In genomic region chr14:75461303-75461702, GRCh38 we compare ENCODE assay signal across 19 cellular contexts. TPM values are rescaled to one million over a fixed set of nuclear protein-coding genes. Genes with fewer than 3 reads are reported as not detected.
"Had no signal": no experiment of that assay in that cellular context is flagged by ENCODE, and none has a peak within 500 bp of the region (broad histone marks: within the 10 kb centered on the region; RNA-seq: fewer than 3 reads in every experiment).

No MANE protein-coding gene starts in this region.

- H3K27ac Mint-ChIP-seq: activated CD4-positive, alpha-beta T cell treated with anti-CD3 and anti-CD28 coated beads, Interleukin-2, amount 10 ng/mL, durations not matched to agents 7 days and 5 days; activated naive CD8-positive, alpha-beta T cell treated with anti-CD3 and anti-CD28 coated beads for 36 hours; naive thymus-derived CD4-positive, alpha-beta T cell; stimulated activated naive B cell treated with anti-CD40 and anti-IgM and Interleukin-4, amounts not matched to agents 10 μg/mL and 1 μg/mL and 100 μg/mL, for 72 hours; type B pancreatic cell had no signal

- H3K27me3 ChIP-seq: right lobe of liver, vagina had no signal

- H3K4me2 ChIP-seq: smooth muscle cell had no signal

- H3K4me3 Mint-ChIP-seq: activated CD4-positive, alpha-beta T cell treated with anti-CD3 and anti-CD28 coated beads, Interleukin-2, amount 10 ng/mL, durations not matched to agents 7 days and 5 days; activated naive CD8-positive, alpha-beta T cell treated with anti-CD3 and anti-CD28 coated beads for 36 hours; naive thymus-derived CD4-positive, alpha-beta T cell; stimulated activated naive B cell treated with anti-CD40 and anti-IgM and Interleukin-4, amounts not matched to agents 10 μg/mL and 1 μg/mL and 100 μg/mL, for 72 hours; type B pancreatic cell had no signal

- H3K36me3 Mint-ChIP-seq: activated naive CD8-positive, alpha-beta T cell treated with anti-CD3 and anti-CD28 coated beads for 36 hours; naive thymus-derived CD4-positive, alpha-beta T cell had no signal

- H3K27me3 Mint-ChIP-seq: activated CD4-positive, alpha-beta T cell treated with anti-CD3 and anti-CD28 coated beads, Interleukin-2, amount 10 ng/mL, durations not matched to agents 7 days and 5 days; activated naive CD8-positive, alpha-beta T cell treated with anti-CD3 and anti-CD28 coated beads for 36 hours; naive thymus-derived CD4-positive, alpha-beta T cell; stimulated activated naive B cell treated with anti-CD40 and anti-IgM and Interleukin-4, amounts not matched to agents 10 μg/mL and 1 μg/mL and 100 μg/mL, for 72 hours; type B pancreatic cell had no signal

- DNase-seq: activated CD4-positive, alpha-beta T cell treated with anti-CD3 and anti-CD28 coated beads, Interleukin-2, amount 10 ng/mL, durations not matched to agents 7 days and 5 days; activated CD4-positive, CD25-positive, alpha-beta regulatory T cell treated with anti-CD3 and anti-CD28 coated beads, Interleukin-2, amount 50 U/mL, for 72 hours; activated naive CD4-positive, alpha-beta T cell; activated naive CD8-positive, alpha-beta T cell treated with anti-CD3 and anti-CD28 coated beads for 36 hours; activated T-cell treated with anti-CD3 and anti-CD28 coated beads, Interleukin-2, amount 50 U/mL, for 1 hour; effector CD4-positive, alpha-beta T cell; erythroblast; foreskin fibroblast; left ventricle myocardium inferior; naive thymus-derived CD4-positive, alpha-beta T cell; occipital lobe; right lobe of liver; stimulated activated CD4-positive, alpha-beta T cell treated with anti-CD3 and anti-CD28 coated beads, Interleukin-2, amount 100 ng/mL, for 48 hours; stimulated activated CD8-positive, alpha-beta memory T cell treated with anti-CD3 and anti-CD28 coated beads, Interleukin-4, amount 100 ng/mL, for 48 hours; stimulated activated naive B cell treated with anti-CD40 and anti-IgM and Interleukin-4, amounts not matched to agents 10 μg/mL and 1 μg/mL and 100 μg/mL, for 72 hours had no signal

- ATAC-seq: naive thymus-derived CD4-positive, alpha-beta T cell; stimulated activated naive B cell treated with anti-CD40 and anti-IgM and Interleukin-4, amounts not matched to agents 10 μg/mL and 1 μg/mL and 100 μg/mL, for 72 hours had no signal

- H3K9me3 ChIP-seq: left ventricle myocardium inferior, right lobe of liver, thoracic aorta, vagina had no signal

- H3K4me3 ChIP-seq: left ventricle myocardium inferior, right lobe of liver, smooth muscle cell, thoracic aorta, vagina had no signal

- H3K27ac ChIP-seq: right lobe of liver, thoracic aorta, vagina had no signal

- H3K9me3 Mint-ChIP-seq: activated CD4-positive, alpha-beta T cell treated with anti-CD3 and anti-CD28 coated beads, Interleukin-2, amount 10 ng/mL, durations not matched to agents 7 days and 5 days; activated naive CD8-positive, alpha-beta T cell treated with anti-CD3 and anti-CD28 coated beads for 36 hours; naive thymus-derived CD4-positive, alpha-beta T cell; stimulated activated naive B cell treated with anti-CD40 and anti-IgM and Interleukin-4, amounts not matched to agents 10 μg/mL and 1 μg/mL and 100 μg/mL, for 72 hours; type B pancreatic cell had no signal

- H3K36me3 ChIP-seq: vagina had no signal

RNA-seq across cellular contexts. Expression of gene JDP2, which starts 33.5 kb away (rescaled TPM):
- polyA plus RNA-seq: naive thymus-derived CD4-positive, alpha-beta T cell had no signal
